Comparison of ENCODE assay signal across 14 cellular contexts in genomic region chr10:32961343-32961891, GRCh38. TPM values are rescaled to one million over a fixed set of nuclear protein-coding genes. Genes with fewer than 3 reads are reported as not detected.
DNase-seq lines count a peak whose midpoint lies in the region; TF ChIP-seq lines count a peak whose summit lies in the region.
"Had no signal": no experiment of that assay in that cellular context is flagged by ENCODE, and none has a peak within 500 bp of the region (broad histone marks: within the 10 kb centered on the region; RNA-seq: fewer than 3 reads in every experiment).

No MANE protein-coding gene starts in this region.

- H3K9me3 Mint-ChIP-seq in endothelial cell (ENCODE audit: unreplicated experiment) (no peaks in the 10 kb centered on the region), neural crest cell (peaks cover 1% of the 10 kb centered on the region)
- H3K9me3 Mint-ChIP-seq: activated naive CD8-positive, alpha-beta T cell treated with anti-CD3 and anti-CD28 coated beads, Interleukin-2, amount 10 ng/mL, durations not matched to agents 7 days and 5 days had no signal

- peaks cover 29% of the 10 kb centered on the region for H3K4me1 ChIP-seq in BLaER1

- no peak overlapping the region for H3K4me3 Mint-ChIP-seq in endothelial cell (ENCODE audit: unreplicated experiment)
- H3K4me3 Mint-ChIP-seq in neural crest cell = peak overlapping the region; percentile 70
- H3K4me3 Mint-ChIP-seq: activated naive CD8-positive, alpha-beta T cell treated with anti-CD3 and anti-CD28 coated beads, Interleukin-2, amount 10 ng/mL, durations not matched to agents 7 days and 5 days had no signal

- H3K4me3 ChIP-seq in BLaER1 = no peak overlapping the region

- H3K4me1 Mint-ChIP-seq in endothelial cell (ENCODE audit: unreplicated experiment) (peaks cover 37% of the 10 kb centered on the region), neural crest cell (peaks cover 49% of the 10 kb centered on the region)

- DNase-seq in MV-4-11 (lab: John Stamatoyannopoulos, UW) (peak; percentile 76), endothelial cell (ENCODE audit: low spot score) (no peak), neural crest cell (ENCODE audit: low read depth, low spot score) (no peak), amniotic stem cell (lab: John Stamatoyannopoulos, UW) (no peak), EL (no peak), dermis blood vessel endothelial cell (no peak), NCI-H2171 (lab: John Stamatoyannopoulos, UW) (no peak)
- DNase-seq: activated CD4-positive, alpha-beta T cell treated with anti-CD3 and anti-CD28 coated beads for 4 hours; activated naive CD8-positive, alpha-beta T cell treated with anti-CD3 and anti-CD28 coated beads, Interleukin-2, amount 10 ng/mL, durations not matched to agents 7 days and 5 days; CD4-positive, alpha-beta memory T cell; NCI-H774; small intestine; stimulated activated naive CD4-positive, alpha-beta T cell treated with Interleukin-2 at 50 U/mL for 16 hours had no signal

- H3K27ac Mint-ChIP-seq in endothelial cell (ENCODE audit: unreplicated experiment) (peak overlapping the region; percentile 94), neural crest cell (ENCODE audit: unreplicated experiment) (no peak overlapping the region)
- H3K27ac Mint-ChIP-seq: activated naive CD8-positive, alpha-beta T cell treated with anti-CD3 and anti-CD28 coated beads, Interleukin-2, amount 10 ng/mL, durations not matched to agents 7 days and 5 days had no signal

- H3K27ac ChIP-seq in BLaER1 = no peak overlapping the region

- no peak for TF ChIP-seq CTCF in endothelial cell (IDR thresholded peaks at IDR 0.05; ENCODE audit: unreplicated experiment)
- TF ChIP-seq CTCF in neural crest cell (conservative IDR thresholded peaks at IDR 0.05) = no peak

- H4K20me1 ChIP-seq in BLaER1 = peaks cover 11% of the 10 kb centered on the region

- H3K9me3 ChIP-seq in BLaER1 = no peaks in the 10 kb centered on the region

- H3K36me3 ChIP-seq in BLaER1 = no peaks in the 10 kb centered on the region

- H3K4me2 ChIP-seq in BLaER1 = peak overlapping the region; percentile 59

- peaks cover 5% of the 10 kb centered on the region for H3K36me3 Mint-ChIP-seq in endothelial cell (ENCODE audit: low read depth, unreplicated experiment)
- H3K36me3 Mint-ChIP-seq in neural crest cell (ENCODE audit: low read depth) = peaks cover under 1% of the 10 kb centered on the region
- H3K36me3 Mint-ChIP-seq: activated naive CD8-positive, alpha-beta T cell treated with anti-CD3 and anti-CD28 coated beads, Interleukin-2, amount 10 ng/mL, durations not matched to agents 7 days and 5 days had no signal

- no peak overlapping the region for H3K9ac ChIP-seq in BLaER1

- H3K27me3 ChIP-seq in BLaER1 = no peaks in the 10 kb centered on the region

- H3K27me3 Mint-ChIP-seq in endothelial cell (ENCODE audit: unreplicated experiment) (peaks cover 11% of the 10 kb centered on the region), neural crest cell (ENCODE audit: low read depth) (no peaks in the 10 kb centered on the region)
- H3K27me3 Mint-ChIP-seq: activated naive CD8-positive, alpha-beta T cell treated with anti-CD3 and anti-CD28 coated beads, Interleukin-2, amount 10 ng/mL, durations not matched to agents 7 days and 5 days; CD4-positive, alpha-beta memory T cell had no signal

RNA-seq across cellular contexts. Expression of gene ITGB1, which starts 3.4 kb away (rescaled TPM):
- 504 TPM for total RNA-seq in endothelial cell (ENCODE audit: unreplicated experiment)
- total RNA-seq in neural crest cell = 220 and 236 TPM in 2 replicates
- total RNA-seq in dermis blood vessel endothelial cell = 1,657 and 1,756 TPM in 2 replicates
